Comparison of ENCODE assay signal across 2 cellular contexts in the genomic region with DNA sequence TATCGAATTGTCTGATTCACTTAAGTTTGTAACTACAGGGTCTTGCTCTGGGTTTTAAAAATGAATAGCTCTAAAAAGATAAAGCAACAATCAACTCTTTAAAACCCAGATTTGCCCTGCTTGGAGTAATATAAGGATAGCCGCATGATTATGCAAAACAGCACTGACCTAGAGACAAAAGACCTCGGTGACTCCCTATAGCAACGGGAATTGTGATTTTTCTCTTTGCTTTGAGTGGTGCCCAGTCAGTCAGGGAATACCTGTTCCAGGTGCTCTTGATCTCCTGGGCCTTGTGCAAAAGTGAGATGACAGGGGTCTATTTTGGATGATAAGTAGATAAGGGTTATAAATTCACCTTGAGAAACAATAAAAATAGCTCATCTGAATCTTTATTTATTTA.
TF ChIP-seq lines count a peak whose summit lies in the region.

No MANE protein-coding gene starts in this region.

TF ChIP-seq in GM23338, 12 proteins besides CTCF, POLR2A, EP300 and RAD21 (continued from another document):
- TF ChIP-seq REST (IDR thresholded peaks at IDR 0.05; ENCODE audit: unreplicated experiment) (no peak), JUNB (IDR thresholded peaks at IDR 0.05; ENCODE audit: unreplicated experiment) (no peak), ZNF462 (CRISPR knock-in tag; IDR thresholded peaks at IDR 0.05) (no peak), CREB1 (CRISPR knock-in tag; IDR thresholded peaks at IDR 0.05; ENCODE audit: low read depth) (no peak), NANOG (IDR thresholded peaks at IDR 0.05; ENCODE audit: borderline replicate concordance) (no peak), EZH2phosphoT487 (IDR thresholded peaks at IDR 0.05; ENCODE audit: unreplicated experiment) (no peak)

TF ChIP-seq in WTC11, 78 proteins besides CTCF, POLR2A, EP300 and RAD21 (continued from another document):
- TF ChIP-seq ZBTB43 (CRISPR knock-in tag; IDR thresholded peaks at IDR 0.05) = no peak
- TF ChIP-seq KAT7 (CRISPR knock-in tag; IDR thresholded peaks at IDR 0.05; ENCODE audit: borderline replicate concordance) = no peak
- no peak for TF ChIP-seq GRHL2 (CRISPR knock-in tag; IDR thresholded peaks at IDR 0.05; ENCODE audit: insufficient replicate concordance, severe bottlenecking)
